Comparison of ENCODE assay signal across 8 cellular contexts in genomic region chr9:121861501-121862180, GRCh38.
DNase-seq lines count a peak whose midpoint lies in the region; ATAC-seq and TF ChIP-seq lines count a peak whose summit lies in the region.

No MANE protein-coding gene starts in this region.

- H3K27ac ChIP-seq in gastroesophageal sphincter (no peak overlapping the region), sigmoid colon (no peak overlapping the region)

- H3K4me3 ChIP-seq in gastroesophageal sphincter (no peak overlapping the region), sigmoid colon (no peak overlapping the region)

- no peaks in the 10 kb centered on the region for H3K9me3 ChIP-seq in gastroesophageal sphincter
- no peaks in the 10 kb centered on the region for H3K9me3 ChIP-seq in sigmoid colon

- DNase-seq in GM20000 (ENCODE audit: low spot score) (peak; percentile 27), RPMI7951 (ENCODE audit: low read depth) (peak; percentile 19), sigmoid colon (no peak), NCI-H1417 (lab: John Stamatoyannopoulos, UW) (no peak), OCI-M2 (lab: John Stamatoyannopoulos, UW; ENCODE audit: unreplicated experiment) (no peak), DMS153 (lab: John Stamatoyannopoulos, UW) (no peak)

- no peaks in the 10 kb centered on the region for H3K27me3 ChIP-seq in gastroesophageal sphincter
- H3K27me3 ChIP-seq in sigmoid colon, result no peaks in the 10 kb centered on the region

- no peak for ATAC-seq in gastroesophageal sphincter
- ATAC-seq in HG02973 (IDR thresholded peaks at IDR 0.05; ENCODE audit: unreplicated experiment), result no peak

- TF ChIP-seq POLR2A in gastroesophageal sphincter (IDR thresholded peaks at IDR 0.05) (no peak), sigmoid colon (IDR thresholded peaks at IDR 0.05) (no peak)

- intact Hi-C loops in sigmoid colon (cut with DNase I), result loop anchor here (10.0 kb wide), 1 partner anchor 177 kb away; no protein-coding TSS in a partner anchor

- WGBS in gastroesophageal sphincter (ENCODE audit: low coverage in 1 of 2), 2 donors, result 90% methylated on average over 2 of the region's 4 CpGs; no CpG with 5 or more reads in 1 of the 2 donors
- WGBS in sigmoid colon, 2 donors, result 64 to 82% methylated on average over 4 of the region's 4 CpGs

- TF ChIP-seq CTCF in GM20000 (IDR thresholded peaks at IDR 0.05; ENCODE audit: extremely low read depth, missing control alignments) (no peak), gastroesophageal sphincter (IDR thresholded peaks at IDR 0.05) (peak in 3 of 4 experiments; percentile 14 to 41 (median 28)), sigmoid colon (IDR thresholded peaks at IDR 0.05) (peak in 3 of 4 experiments; percentile 10 to 30 (median 26))

- H3K4me1 ChIP-seq in gastroesophageal sphincter (no peaks in the 10 kb centered on the region), sigmoid colon (peaks cover 0 to 12% (median 3%) of the 10 kb centered on the region in 4 donors)

- TF ChIP-seq EP300 in gastroesophageal sphincter (IDR thresholded peaks at IDR 0.05) (no peak), sigmoid colon (IDR thresholded peaks at IDR 0.05) (no peak)

- H3K36me3 ChIP-seq in gastroesophageal sphincter, result peaks cover 0 to 47% of the 10 kb centered on the region in 2 donors
- peaks cover 0 to 21% (median 0%) of the 10 kb centered on the region in 4 donors for H3K36me3 ChIP-seq in sigmoid colon

Comparison
In these comparisons a context has a peak if more than half of its experiments do, and no peak if none do; other contexts are left out.
1. DNase-seq: peak in GM20000 (single experiment) and RPMI7951 (single experiment); none in sigmoid colon (single experiment), NCI-H1417 (0 of 3), OCI-M2 (single experiment) and DMS153 (single experiment).